ENCODE assay signal across 6 cellular contexts in genomic region chr14:22976620-22977433, GRCh38. TPM values are rescaled to one million over a fixed set of nuclear protein-coding genes. Genes with fewer than 3 reads are reported as not detected.
DNase-seq lines count a peak whose midpoint lies in the region; ATAC-seq lines count a peak whose summit lies in the region.

No MANE protein-coding gene starts in this region.

- no peaks in the 10 kb centered on the region for H3K9me3 ChIP-seq in SK-N-MC (ENCODE audit: low read depth, low read length)

- peak; percentile 80 for DNase-seq in EL
- DNase-seq in SK-N-MC (ENCODE audit: low read depth, low spot score): no peak
- DNase-seq in lung microvascular endothelial cell (ENCODE audit: low read depth in 2 of 2): peak; percentile 44 to 65
- DNase-seq in NOMO-1 treated with DMSO at 0.1 percent for 48 hours (lab: John Stamatoyannopoulos, UW; ENCODE audit: unreplicated experiment): no peak
- no peak for DNase-seq in activated naive CD4-positive, alpha-beta T cell treated with anti-CD3 and anti-CD28 coated beads, Interleukin-2, amount 50 U/mL, for 16 hours

- ATAC-seq in GM21381 (IDR thresholded peaks at IDR 0.05; ENCODE audit: unreplicated experiment): no peak

- peak overlapping the region; percentile 71 for H3K9ac ChIP-seq in SK-N-MC (ENCODE audit: insufficient read length)

- peaks cover 56% of the 10 kb centered on the region for H3K36me3 ChIP-seq in SK-N-MC (ENCODE audit: insufficient read depth, low read length)

- peak overlapping the region; percentile 62 for H3K4me3 ChIP-seq in SK-N-MC

- peak overlapping the region; percentile 90 for H3K27ac ChIP-seq in SK-N-MC

RNA-seq across cellular contexts. Expression of gene AJUBA, which starts 5.5 kb away (rescaled TPM):
- 36.0 and 70.2 TPM in 2 replicates for total RNA-seq in lung microvascular endothelial cell

RNA-seq across cellular contexts. Expression of gene HAUS4, which starts 19.9 kb away (rescaled TPM):
- total RNA-seq in lung microvascular endothelial cell: 6.3 and 28.5 TPM in 2 replicates

RNA-seq across cellular contexts. Expression of gene C14orf93, which starts 33.1 kb away (rescaled TPM):
- total RNA-seq in lung microvascular endothelial cell: 2.4 and 3.9 TPM in 2 replicates

RNA-seq across cellular contexts. Expression of gene PRMT5, which starts 47.7 kb away (rescaled TPM):
- 35.3 and 41.9 TPM in 2 replicates for total RNA-seq in lung microvascular endothelial cell

RNA-seq across cellular contexts. Expression of gene PSMB5, which starts 57.9 kb away (rescaled TPM):
- total RNA-seq in lung microvascular endothelial cell: 183 and 219 TPM in 2 replicates

Comparison
In these comparisons a context has a peak if more than half of its experiments do, and no peak if none do; other contexts are left out.
1. DNase-seq: peak in EL (single experiment) and lung microvascular endothelial cell (2 of 2); none in SK-N-MC (single experiment), NOMO-1 treated with DMSO at 0.1 percent for 48 hours (single experiment) and activated naive CD4-positive, alpha-beta T cell treated with anti-CD3 and anti-CD28 coated beads, Interleukin-2, amount 50 U/mL, for 16 hours (single experiment).